ENCODE assay signal across 8 cellular contexts in genomic region chr5:39217365-39218281, GRCh38. TPM values are rescaled to one million over a fixed set of nuclear protein-coding genes. Genes with fewer than 3 reads are reported as not detected.
DNase-seq lines count a peak whose midpoint lies in the region; ATAC-seq and TF ChIP-seq lines count a peak whose summit lies in the region.

No MANE protein-coding gene starts in this region.

- DNase-seq in GM12865 (ENCODE audit: low read depth) (peak; percentile 81), NCI-H128 (lab: John Stamatoyannopoulos, UW; ENCODE audit: unreplicated experiment) (peak; percentile 22), SW480 (ENCODE audit: low spot score) (peak; percentile 56), heart right ventricle (peak; percentile 42 to 74), prostate gland (ENCODE audit: low spot score) (peak; percentile 64)
- DNase-seq in activated naive CD8-positive, alpha-beta T cell treated with anti-CD3 and anti-CD28 coated beads, Interleukin-2, amount 50 U/mL, for 24 hours, result peak; percentile 79

- ATAC-seq in HG02588 (IDR thresholded peaks at IDR 0.05; ENCODE audit: unreplicated experiment), result peak; percentile 69
- peak; percentile 73 for ATAC-seq in activated naive CD8-positive, alpha-beta T cell treated with anti-CD3 and anti-CD28 coated beads, Interleukin-2, amount 50 U/mL, for 24 hours
- ATAC-seq in heart right ventricle, result peak; percentile 68 to 85 (median 80)
- no peak for ATAC-seq in GM19023 (IDR thresholded peaks at IDR 0.05; ENCODE audit: unreplicated experiment)

- no peak for TF ChIP-seq POLR2A in prostate gland (IDR thresholded peaks at IDR 0.05)

- H3K9me3 Mint-ChIP-seq in activated naive CD8-positive, alpha-beta T cell treated with anti-CD3 and anti-CD28 coated beads, Interleukin-2, amount 50 U/mL, for 24 hours, result no peaks in the 10 kb centered on the region

- H3K27ac ChIP-seq in heart right ventricle (peak overlapping the region in 1 of 10 donors; percentile 76), prostate gland (peak overlapping the region in 1 of 2 donors; percentile 1)

- TF ChIP-seq CTCF in GM12865 (IDR thresholded peaks at IDR 0.05; ENCODE audit: insufficient read depth, low read depth, low read length, missing control alignments), result peak; percentile 87
- peak; percentile 93 to 96 (median 95) for TF ChIP-seq CTCF in heart right ventricle (IDR thresholded peaks at IDR 0.05)
- TF ChIP-seq CTCF in prostate gland (IDR thresholded peaks at IDR 0.05), result peak; percentile 74 to 91 (median 84)

- peaks cover 77% of the 10 kb centered on the region for H3K4me1 Mint-ChIP-seq in activated naive CD8-positive, alpha-beta T cell treated with anti-CD3 and anti-CD28 coated beads, Interleukin-2, amount 50 U/mL, for 24 hours

- intact Hi-C loops in heart right ventricle (cut with DNase I) (loop anchor here (2.0 to 10.0 kb wide), 11 partner anchors 65 to 357 kb away; partner anchors contain the start of gene C9 (in 1 of the 10)), prostate gland (cut with DNase I) (loop anchor here (1.0 to 5.0 kb wide), 3 partner anchors 66 to 330 kb away; no protein-coding TSS in a partner anchor)

- WGBS in heart right ventricle, 2 donors, result 64% methylated on average over 16 of the region's 16 CpGs
- WGBS in prostate gland, result 63% methylated on average over 16 of the region's 16 CpGs

- H3K4me1 ChIP-seq in heart right ventricle, result peaks cover 0 to 85% (median 0%) of the 10 kb centered on the region in 9 donors
- no peaks in the 10 kb centered on the region for H3K4me1 ChIP-seq in prostate gland (replicated peaks)

- H3K4me3 Mint-ChIP-seq in activated naive CD8-positive, alpha-beta T cell treated with anti-CD3 and anti-CD28 coated beads, Interleukin-2, amount 50 U/mL, for 24 hours, result peak overlapping the region; percentile 79

- no peaks in the 10 kb centered on the region for H3K36me3 Mint-ChIP-seq in activated naive CD8-positive, alpha-beta T cell treated with anti-CD3 and anti-CD28 coated beads, Interleukin-2, amount 50 U/mL, for 24 hours (ENCODE audit: low read depth)

- no peak overlapping the region for H3K4me3 ChIP-seq in GM12865 (ENCODE audit: low read depth, low read length)
- H3K4me3 ChIP-seq in heart right ventricle, result peak overlapping the region in 2 of 10 donors; percentile 8 to 54
- H3K4me3 ChIP-seq in prostate gland, result no peak overlapping the region

- H3K9me3 ChIP-seq in heart right ventricle (no peaks in the 10 kb centered on the region), prostate gland (no peaks in the 10 kb centered on the region)

- H3K27me3 ChIP-seq in heart right ventricle, result no peaks in the 10 kb centered on the region
- no peaks in the 10 kb centered on the region for H3K27me3 ChIP-seq in prostate gland (replicated peaks; ENCODE audit: insufficient read depth)

- H3K36me3 ChIP-seq in heart right ventricle, result no peaks in the 10 kb centered on the region
- H3K36me3 ChIP-seq in prostate gland, result no peaks in the 10 kb centered on the region

- H3K27ac Mint-ChIP-seq in activated naive CD8-positive, alpha-beta T cell treated with anti-CD3 and anti-CD28 coated beads, Interleukin-2, amount 50 U/mL, for 24 hours, result peak overlapping the region; percentile 89

- H3K27me3 Mint-ChIP-seq in activated naive CD8-positive, alpha-beta T cell treated with anti-CD3 and anti-CD28 coated beads, Interleukin-2, amount 50 U/mL, for 24 hours, result no peaks in the 10 kb centered on the region

RNA-seq across cellular contexts. Expression of gene FYB1, which starts 1.7 kb away (rescaled TPM):
- total RNA-seq in heart right ventricle (10 to 100 TPM in 1 of 10 donors, 1 to 10 TPM in 9; 1.3 to 33.8 (median 2.6) TPM), prostate gland (1 to 10 TPM; 3.1 to 4.0 TPM)
- polyA plus RNA-seq in heart right ventricle, result 1 to 10 TPM in 1 of 2 donors, under 1 TPM in 1; 0.61 to 1.8 TPM

Comparison
In these comparisons a context has a peak if more than half of its experiments do, and no peak if none do; other contexts are left out.
1. DNase-seq: peak in every context shown above with its lines; median percentile 81 in GM12865; 79 in activated naive CD8-positive, alpha-beta T cell treated with anti-CD3 and anti-CD28 coated beads, Interleukin-2, amount 50 U/mL, for 24 hours; 64 in prostate gland; 58 in heart right ventricle; 56 in SW480; 22 in NCI-H128.